Comparison of ENCODE assay signal across 8 cellular contexts in genomic region chr10:49941447-49942338, GRCh38. TPM values are rescaled to one million over a fixed set of nuclear protein-coding genes. Genes with fewer than 3 reads are reported as not detected.
DNase-seq lines count a peak whose midpoint lies in the region; ATAC-seq lines count a peak whose summit lies in the region.
"Not testable (repeated sequence)": the region's sequence is repeated elsewhere in the genome, so short reads cannot be mapped to it uniquely, and the experiment has no call there.

TSS of gene PARG (minus strand) at chr10:49942027. CDS start at chr10:49941725, 302 bp downstream.
A gene with protein sequence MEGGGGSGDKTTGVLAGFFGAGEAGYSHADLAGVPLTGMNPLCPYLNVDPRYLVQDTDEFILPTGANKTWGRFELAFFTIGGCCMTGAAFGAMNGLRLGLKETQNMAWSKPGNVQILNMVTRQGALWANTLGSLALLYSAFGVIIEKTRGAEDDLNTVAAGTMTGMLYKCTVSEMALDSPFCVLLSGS (plus strand): TSS chr10:49942053. CDS start chr10:49942195, 142 bp downstream.

- DNase-seq in COLO829 (ENCODE audit: low spot score) (peak; percentile 8), HT-29 (ENCODE audit: low spot score) (peak; percentile 88), NOMO-1 treated with dmso at 0.1 percent for 144 hours (lab: John Stamatoyannopoulos, UW; ENCODE audit: unreplicated experiment) (peak; percentile 64), memory B cell (ENCODE audit: low spot score in 2 of 2) (peak; percentile 59 to 71)
- DNase-seq in activated CD8-positive, alpha-beta memory T cell treated with anti-CD3 and anti-CD28 coated beads for 48 hours (ENCODE audit: low read depth in 2 of 3, low spot score in 2 of 3), result peak; percentile 43 to 70 (median 44)
- peak; percentile 65 to 78 (median 77) for DNase-seq in effector memory CD8-positive, alpha-beta T cell
- peak; percentile 48 to 67 (median 59) for DNase-seq in stimulated activated CD4-positive, alpha-beta T cell treated with anti-CD3 and anti-CD28 coated beads, TNF-alpha, amount 100 ng/mL, for 4 hours (ENCODE audit: low read depth in 3 of 3)

- H3K9me3 Mint-ChIP-seq in effector memory CD8-positive, alpha-beta T cell; memory B cell: not testable (repeated sequence)

- peaks cover 28 to 40% of the 10 kb centered on the region in 2 donors for H3K4me1 Mint-ChIP-seq in effector memory CD8-positive, alpha-beta T cell (ENCODE audit: low read depth in 2 of 2)
- peaks cover 22% of the 10 kb centered on the region for H3K4me1 Mint-ChIP-seq in memory B cell

- peaks cover 13% of the 10 kb centered on the region for H3K36me3 Mint-ChIP-seq in effector memory CD8-positive, alpha-beta T cell (ENCODE audit: insufficient read depth)
- H3K36me3 Mint-ChIP-seq in memory B cell, result not testable (repeated sequence)

- H3K27me3 Mint-ChIP-seq in effector memory CD8-positive, alpha-beta T cell; memory B cell: not testable (repeated sequence)

- H3K27ac Mint-ChIP-seq in effector memory CD8-positive, alpha-beta T cell, result peak within 1 kb of the TSS; percentile 95 to 98
- H3K27ac Mint-ChIP-seq in memory B cell, result peak within 1 kb of the TSS; percentile 94

- peak within 1 kb of the TSS; percentile 95 to 99 for H3K4me3 Mint-ChIP-seq in effector memory CD8-positive, alpha-beta T cell
- H3K4me3 Mint-ChIP-seq in memory B cell, result peak within 1 kb of the TSS; percentile 100

- peak; percentile 64 for ATAC-seq in GM21360 (IDR thresholded peaks at IDR 0.05; ENCODE audit: unreplicated experiment)
- peak; percentile 88 for ATAC-seq in effector memory CD8-positive, alpha-beta T cell (replicated peaks)
- peak; percentile 87 for ATAC-seq in memory B cell (ENCODE audit: low read depth)

RNA-seq across cellular contexts. Expression of gene PARG, which starts in this region (rescaled TPM):
- 22.8 TPM in 2 replicates for total RNA-seq in HT-29 (2014; rRNA removed; shearing (Covaris generic))

RNA-seq across cellular contexts. Expression of the second gene that starts in this region (rescaled TPM):
- total RNA-seq in HT-29 (2014; rRNA removed; shearing (Covaris generic)), result 12.6 and 19.5 TPM in 2 replicates

Comparison
In these comparisons a context has a peak if more than half of its experiments do, and no peak if none do; other contexts are left out.
1. Peak in every context shown above with its lines: DNase-seq and ATAC-seq.
2. DNase-seq: peak in every context shown above with its lines; median percentile 88 in HT-29; 77 in effector memory CD8-positive, alpha-beta T cell; 65 in memory B cell; 64 in NOMO-1 treated with dmso at 0.1 percent for 144 hours; 59 in stimulated activated CD4-positive, alpha-beta T cell treated with anti-CD3 and anti-CD28 coated beads, TNF-alpha, amount 100 ng/mL, for 4 hours; 44 in activated CD8-positive, alpha-beta memory T cell treated with anti-CD3 and anti-CD28 coated beads for 48 hours; 8 in COLO829.